In the genomic region with DNA sequence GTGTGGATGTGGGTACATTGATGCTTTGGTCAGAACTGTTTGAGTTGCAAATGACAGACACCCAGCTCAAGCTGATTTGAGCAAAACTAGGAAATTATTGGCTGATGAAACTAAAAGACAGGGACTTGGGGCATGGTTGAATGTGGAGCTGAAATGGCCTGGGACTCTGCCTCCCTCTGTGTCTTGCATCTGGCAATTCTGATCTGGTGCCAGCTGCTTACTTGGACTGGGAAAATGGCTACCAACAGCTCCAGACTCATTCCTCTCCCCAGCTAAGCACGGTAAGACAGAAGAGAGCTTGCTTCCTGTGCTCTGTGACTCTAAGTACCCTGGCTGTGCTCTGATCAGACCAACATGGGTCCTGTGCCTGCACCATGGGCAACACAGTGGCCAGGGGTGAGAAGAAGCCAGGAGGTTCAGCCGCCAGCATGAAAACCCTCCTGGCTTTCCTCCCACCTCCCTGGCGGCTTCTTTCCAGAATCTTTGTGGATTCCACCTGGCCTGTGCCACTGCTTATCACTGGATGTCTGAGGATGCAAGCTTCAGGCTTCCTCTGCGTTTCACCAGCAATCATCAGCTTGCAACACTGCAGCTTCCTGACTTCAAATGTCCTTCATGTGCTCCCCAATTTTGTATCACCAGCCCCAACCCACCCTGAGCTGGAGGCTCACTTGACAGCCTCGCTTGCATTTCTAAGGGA, we compare ENCODE assay signal across 15 cellular contexts. TPM values are rescaled to one million over a fixed set of nuclear protein-coding genes. Genes with fewer than 3 reads are reported as not detected.
A peak's percentile ranks its signal among the peaks of the same experiment; 100 is the strongest.
DNase-seq lines count a peak whose midpoint lies in the region; ATAC-seq and TF ChIP-seq lines count a peak whose summit lies in the region.
"Had no signal": no experiment of that assay in that cellular context is flagged by ENCODE, and none has a peak within 500 bp of the region (broad histone marks: within the 10 kb centered on the region; RNA-seq: fewer than 3 reads in every experiment).

No MANE protein-coding gene starts in this region.

- no peak overlapping the region for H3K4me3 Mint-ChIP-seq in activated naive CD8-positive, alpha-beta T cell
- no peak overlapping the region for H3K4me3 Mint-ChIP-seq in activated naive CD8-positive, alpha-beta T cell treated with anti-CD3 and anti-CD28 coated beads, Interleukin-2, amount 50 U/mL, for 24 hours
- H3K4me3 Mint-ChIP-seq: nephron had no signal

- H3K4me1 Mint-ChIP-seq in activated naive CD8-positive, alpha-beta T cell (ENCODE audit: low read depth): peaks cover 18% of the 10 kb centered on the region
- H3K4me1 Mint-ChIP-seq in activated naive CD8-positive, alpha-beta T cell treated with anti-CD3 and anti-CD28 coated beads, Interleukin-2, amount 50 U/mL, for 24 hours: peaks cover 61% of the 10 kb centered on the region

- intact Hi-C loops in thyroid gland (cut with DNase I): no loop called here

- no peaks in the 10 kb centered on the region for H3K4me1 ChIP-seq in thyroid gland

- H3K9me3 Mint-ChIP-seq in activated naive CD8-positive, alpha-beta T cell (ENCODE audit: low read depth): no peaks in the 10 kb centered on the region
- no peaks in the 10 kb centered on the region for H3K9me3 Mint-ChIP-seq in activated naive CD8-positive, alpha-beta T cell treated with anti-CD3 and anti-CD28 coated beads, Interleukin-2, amount 50 U/mL, for 24 hours
- H3K9me3 Mint-ChIP-seq: nephron had no signal

- H3K27ac Mint-ChIP-seq in activated naive CD8-positive, alpha-beta T cell: peak overlapping the region; percentile 68
- H3K27ac Mint-ChIP-seq in activated naive CD8-positive, alpha-beta T cell treated with anti-CD3 and anti-CD28 coated beads, Interleukin-2, amount 50 U/mL, for 24 hours: no peak overlapping the region

- no peak for ATAC-seq in activated naive CD8-positive, alpha-beta T cell treated with anti-CD3 and anti-CD28 coated beads, Interleukin-2, amount 50 U/mL, for 24 hours
- no peak for ATAC-seq in HG03108 (IDR thresholded peaks at IDR 0.05; ENCODE audit: unreplicated experiment)
- ATAC-seq: activated CD4-positive, CD25-positive, alpha-beta regulatory T cell treated with anti-CD3 and anti-CD28 coated beads, Interleukin-2, amount 50 U/mL, for 24 hours had no signal

- H3K27me3 Mint-ChIP-seq in activated naive CD8-positive, alpha-beta T cell: no peaks in the 10 kb centered on the region
- H3K27me3 Mint-ChIP-seq in activated naive CD8-positive, alpha-beta T cell treated with anti-CD3 and anti-CD28 coated beads, Interleukin-2, amount 50 U/mL, for 24 hours: peaks cover 9% of the 10 kb centered on the region

- H3K4me3 ChIP-seq in thyroid gland (replicated peaks in 1 of 3): no peak overlapping the region
- H3K4me3 ChIP-seq: spleen had no signal

- no peaks in the 10 kb centered on the region for H3K36me3 Mint-ChIP-seq in activated naive CD8-positive, alpha-beta T cell
- no peaks in the 10 kb centered on the region for H3K36me3 Mint-ChIP-seq in activated naive CD8-positive, alpha-beta T cell treated with anti-CD3 and anti-CD28 coated beads, Interleukin-2, amount 50 U/mL, for 24 hours (ENCODE audit: low read depth)

- no peak for TF ChIP-seq CTCF in thyroid gland (IDR thresholded peaks at IDR 0.05)

- no peak overlapping the region for H3K27ac ChIP-seq in thyroid gland
- H3K27ac ChIP-seq: spleen had no signal

- H3K9me3 ChIP-seq in thyroid gland: no peaks in the 10 kb centered on the region
- H3K9me3 ChIP-seq: Caco-2, spleen had no signal

- TF ChIP-seq POLR2A in thyroid gland (IDR thresholded peaks at IDR 0.05): no peak

- H3K27me3 ChIP-seq in thyroid gland: no peaks in the 10 kb centered on the region
- H3K27me3 ChIP-seq: spleen had no signal

- H3K36me3 ChIP-seq in thyroid gland: no peaks in the 10 kb centered on the region
- H3K36me3 ChIP-seq: spleen had no signal

- 74 to 77% methylated on average over 5 of the region's 5 CpGs for WGBS in thyroid gland, 2 donors

- DNase-seq in activated naive CD8-positive, alpha-beta T cell treated with anti-CD3 and anti-CD28 coated beads, Interleukin-2, amount 50 U/mL, for 24 hours: no peak
- DNase-seq in NCI-H345 treated with DMSO at 0.1 percent for 48 hours (lab: John Stamatoyannopoulos, UW; ENCODE audit: unreplicated experiment) (peak; percentile 56), globus pallidus (ENCODE audit: low spot score) (peak; percentile 39), thyroid gland (no peak), T-helper 2 cell (no peak), putamen (ENCODE audit: low spot score) (no peak)
- DNase-seq: Caco-2, H7, mesenchymal stem cell, NCI-H1048, spleen had no signal

RNA-seq across cellular contexts. Expression of a gene that starts 44.1 kb away (rescaled TPM):
- 10 to 100 TPM; 53.7 to 76.3 (median 71.4) TPM for total RNA-seq in thyroid gland

Comparison
In these comparisons a context has a peak if more than half of its experiments do, and no peak if none do; other contexts are left out.
1. DNase-seq: peak in NCI-H345 treated with DMSO at 0.1 percent for 48 hours (single experiment) and globus pallidus (single experiment); none in activated naive CD8-positive, alpha-beta T cell treated with anti-CD3 and anti-CD28 coated beads, Interleukin-2, amount 50 U/mL, for 24 hours (single experiment), thyroid gland (0 of 2), T-helper 2 cell (0 of 5) and putamen (single experiment).